Comparison of ENCODE assay signal across 1 cellular context in genomic region chrX:153829549-153829798, GRCh38.
TF ChIP-seq lines count a peak whose summit lies in the region.

No MANE protein-coding gene starts in this region.

TF ChIP-seq in H1, 55 proteins besides CTCF, POLR2A, EP300 and RAD21:
- TF ChIP-seq CEBPB (IDR thresholded peaks at IDR 0.05; ENCODE audit: low read depth, low read length) (no peak), KDM4A (IDR thresholded peaks at IDR 0.05; ENCODE audit: low read depth, low read length, severe bottlenecking) (no peak), HDAC6 (IDR thresholded peaks at IDR 0.05; ENCODE audit: low read depth, low read length) (no peak), SUZ12 (IDR thresholded peaks at IDR 0.05; ENCODE audit: low read length) (no peak), BCL11A (IDR thresholded peaks at IDR 0.05; ENCODE audit: low read depth in 2 of 2, low read length in 2 of 2) (no peak), CBX8 (IDR thresholded peaks at IDR 0.05; ENCODE audit: borderline replicate concordance, low read depth, low read length) (no peak), E2F6 (IDR thresholded peaks at IDR 0.05) (no peak), EZH2 (IDR thresholded peaks at IDR 0.05; ENCODE audit: low read depth, low read length, severe bottlenecking) (no peak), KDM5A (IDR thresholded peaks at IDR 0.05; ENCODE audit: low read length) (no peak), RXRA (IDR thresholded peaks at IDR 0.05; ENCODE audit: insufficient read depth, low read depth, low read length) (no peak), SIN3A (conservative IDR thresholded peaks at IDR 0.05 in 1 of 2, IDR thresholded peaks at IDR 0.05 in 1 of 2; ENCODE audit: low read depth in 1 of 2, low read length in 2 of 2) (no peak), ASH2L (IDR thresholded peaks at IDR 0.05; ENCODE audit: low read length) (no peak), FOSL1 (IDR thresholded peaks at IDR 0.05; ENCODE audit: insufficient read depth, low read depth, low read length) (no peak), ZNF274 (IDR thresholded peaks at IDR 0.05; ENCODE audit: borderline replicate concordance, extremely low read depth, low read length) (no peak), TCF12 (IDR thresholded peaks at IDR 0.05; ENCODE audit: low read depth, low read length) (no peak), TBP (IDR thresholded peaks at IDR 0.05; ENCODE audit: low read depth, low read length) (no peak), POLR2AphosphoS5 (IDR thresholded peaks at IDR 0.05; ENCODE audit: low read depth, low read length) (no peak), CREB1 (IDR thresholded peaks at IDR 0.05) (no peak)
